In the genomic region with DNA sequence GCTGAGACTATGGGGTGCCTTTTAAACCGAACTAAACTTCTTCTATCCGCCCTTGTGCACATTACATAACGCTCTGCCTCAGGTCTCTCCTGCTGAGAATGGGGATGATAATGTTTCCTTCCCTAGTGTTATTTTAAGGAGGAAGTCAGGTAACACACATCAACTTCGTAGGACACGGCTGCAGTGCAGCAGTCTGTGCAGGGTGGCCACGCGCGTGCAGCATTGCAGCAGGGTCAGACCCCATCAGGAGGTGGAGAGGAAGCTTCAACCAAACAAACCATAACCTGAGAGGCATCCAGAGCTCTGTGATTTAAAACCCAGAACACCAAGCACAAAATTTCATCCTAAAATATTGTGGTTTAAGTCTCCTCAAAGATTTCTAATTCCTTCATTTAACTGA, we compare ENCODE assay signal across 4 cellular contexts. TPM values are rescaled to one million over a fixed set of nuclear protein-coding genes. Genes with fewer than 3 reads are reported as not detected.
"Had no signal": no experiment of that assay in that cellular context is flagged by ENCODE, and none has a peak within 500 bp of the region (broad histone marks: within the 10 kb centered on the region; RNA-seq: fewer than 3 reads in every experiment).

No MANE protein-coding gene starts in this region.

- DNase-seq: GDM1, GF-D8 had no signal

RNA-seq across cellular contexts. Expression of a gene that starts 50.6 kb away (rescaled TPM):
- total RNA-seq: G401, GM12878 had no signal
